ENCODE assay signal across 26 cellular contexts in genomic region chr12:27589419-27589818, GRCh38.
DNase-seq lines count a peak whose midpoint lies in the region; ATAC-seq, FAIRE-seq and TF ChIP-seq lines count a peak whose summit lies in the region.
"Had no signal": no experiment of that assay in that cellular context is flagged by ENCODE, and none has a peak within 500 bp of the region (broad histone marks: within the 10 kb centered on the region; RNA-seq: fewer than 3 reads in every experiment).

No MANE protein-coding gene starts in this region.

- H3K4me3 ChIP-seq in epithelial cell of esophagus (ENCODE audit: low read length) (no peak overlapping the region), keratinocyte (ENCODE audit: control insufficient read depth in 2 of 3, extremely low read depth in 1 of 3, insufficient read depth in 2 of 3, low read depth in 1 of 3, low read length in 3 of 3) (peak overlapping the region in 2 of 3 experiments; percentile 4 to 46), ovary (no peak overlapping the region)
- H3K4me3 ChIP-seq: GM23338, HAP-1 had no signal

- intact Hi-C loops in MCF 10A (cut with micrococcal nuclease) (no loop called here), ovary (cut with DNase I) (no loop called here)

- H3K9ac ChIP-seq in keratinocyte (ENCODE audit: control insufficient read depth, extremely low read depth, insufficient read depth, low read length) = peak overlapping the region; percentile 68

- H3K36me3 Mint-ChIP-seq in MCF 10A (ENCODE audit: insufficient read depth, unreplicated experiment) = peaks cover 5% of the 10 kb centered on the region
- H3K36me3 Mint-ChIP-seq: CD14-positive monocyte had no signal

- POLR2A ChIA-PET in MCF 10A (lab: Yijun Ruan, JAX) = interaction anchor here (0.7 to 2.9 kb wide), 14 partner anchors 9 to 65 kb away, joined by 3 to 30 read pairs (median 6); partner anchors contain the start of gene PPFIBP1

- peak overlapping the region; percentile 86 for H3K27ac Mint-ChIP-seq in MCF 10A (ENCODE audit: low read depth, unreplicated experiment)
- H3K27ac Mint-ChIP-seq: CD14-positive monocyte; CD8-positive, alpha-beta memory T cell; GM23338; HFFc6 had no signal

- no TSS peak for BruUV-seq in MCF 10A (replicated peaks; lab: Mats Ljungman, UMichigan)

- ATAC-seq in GM18520 (IDR thresholded peaks at IDR 0.05; ENCODE audit: unreplicated experiment) = no peak
- ATAC-seq: GM23338 had no signal

- H3K4me2 ChIP-seq in keratinocyte (ENCODE audit: control insufficient read depth, extremely low read depth, insufficient read depth, low read depth, low read length) = peak overlapping the region; percentile 88
- H3K4me2 ChIP-seq: GM23338 had no signal

- WGBS in ovary, 3 donors = 95 to 98% (median 95%) methylated on average over 4 of the region's 4 CpGs

- H3K9me3 ChIP-seq in keratinocyte (ENCODE audit: control insufficient read depth, low read depth, low read length) (no peaks in the 10 kb centered on the region), ovary (no peaks in the 10 kb centered on the region)
- H3K9me3 ChIP-seq: BE2C, HAP-1 had no signal

- H3K4me1 ChIP-seq in keratinocyte (ENCODE audit: control insufficient read depth, extremely low read depth, insufficient read depth, low read length) (peaks cover 65% of the 10 kb centered on the region), ovary (ENCODE audit: insufficient read depth) (peaks cover 8% of the 10 kb centered on the region)

- H3K4me1 Mint-ChIP-seq in MCF 10A (ENCODE audit: insufficient read depth, unreplicated experiment) = peaks cover 72% of the 10 kb centered on the region

- H3K36me3 ChIP-seq in keratinocyte (ENCODE audit: control insufficient read depth in 2 of 2, extremely low read depth in 1 of 2, insufficient read depth in 2 of 2, low read length in 2 of 2) = peaks cover under 1 to 1% of the 10 kb centered on the region in 2 experiments
- H3K36me3 ChIP-seq in ovary = no peaks in the 10 kb centered on the region
- H3K36me3 ChIP-seq: BE2C, HAP-1 had no signal

- H4K20me1 ChIP-seq in keratinocyte (ENCODE audit: control insufficient read depth, extremely low read depth, insufficient read depth, low read length) = no peaks in the 10 kb centered on the region

- H3K27me3 Mint-ChIP-seq in MCF 10A (ENCODE audit: insufficient read depth, unreplicated experiment) = no peaks in the 10 kb centered on the region
- H3K27me3 Mint-ChIP-seq: CD8-positive, alpha-beta memory T cell had no signal

- H3K4me3 Mint-ChIP-seq in MCF 10A (ENCODE audit: unreplicated experiment) = peak overlapping the region; percentile 58
- H3K4me3 Mint-ChIP-seq: CD14-positive monocyte; CD8-positive, alpha-beta memory T cell; GM23338; HFFc6 had no signal

- peak overlapping the region; percentile 96 for H3K27ac ChIP-seq in keratinocyte (ENCODE audit: control insufficient read depth, insufficient read depth, low read length)
- no peak overlapping the region for H3K27ac ChIP-seq in ovary

- H2AFZ ChIP-seq in keratinocyte (ENCODE audit: control insufficient read depth, low read length) = no peak overlapping the region
- H2AFZ ChIP-seq: GM23338 had no signal

- peaks cover 2% of the 10 kb centered on the region for H3K9me1 ChIP-seq in keratinocyte (ENCODE audit: control insufficient read depth, extremely low read depth, insufficient read depth, low read length)

- H3K9me3 Mint-ChIP-seq in MCF 10A (ENCODE audit: unreplicated experiment) = no peaks in the 10 kb centered on the region
- H3K9me3 Mint-ChIP-seq: CD8-positive, alpha-beta memory T cell; GM23338; HFFc6 had no signal

- TF ChIP-seq CTCF in MCF 10A (IDR thresholded peaks at IDR 0.05; ENCODE audit: unreplicated experiment) = no peak
- TF ChIP-seq CTCF in epithelial cell of esophagus (IDR thresholded peaks at IDR 0.05; ENCODE audit: insufficient read depth, low read depth, low read length, missing control alignments) = no peak
- no peak for TF ChIP-seq CTCF in keratinocyte (optimal IDR thresholded peaks at IDR 0.05 in 1 of 3, IDR thresholded peaks at IDR 0.05 in 1 of 3, conservative IDR thresholded peaks at IDR 0.05 in 1 of 3; ENCODE audit: extremely low read depth in 1 of 3, insufficient read depth in 2 of 3, low read length in 3 of 3)
- TF ChIP-seq CTCF in ovary (IDR thresholded peaks at IDR 0.05) = no peak

- dilution Hi-C loops in keratinocyte (cut with MboI; ENCODE audit: extremely low pct_ligation_motif_present, low sequenced_read_pairs) = no loop called here

- TF ChIP-seq EP300 in ovary (IDR thresholded peaks at IDR 0.05) = no peak

- H3K27me3 ChIP-seq in keratinocyte (ENCODE audit: control insufficient read depth, extremely low read depth, insufficient read depth, low read length) (no peaks in the 10 kb centered on the region), ovary (no peaks in the 10 kb centered on the region)
- H3K27me3 ChIP-seq: BE2C had no signal

- FAIRE-seq in keratinocyte (lab: Jason Lieb, UNC) = peak; percentile 96
- FAIRE-seq: GM18507 had no signal

- TF ChIP-seq POLR2A in ovary (IDR thresholded peaks at IDR 0.05) = no peak

- CTCF ChIA-PET in MCF 10A (lab: Yijun Ruan, JAX) = interaction anchor here (0.6 to 1.1 kb wide), 2 partner anchors 14 to 159 kb away, joined by 3 read pairs; no protein-coding TSS in a partner anchor

- peaks cover 39% of the 10 kb centered on the region for H3K79me2 ChIP-seq in keratinocyte (ENCODE audit: control insufficient read depth, insufficient read depth, low read length)

- DNase-seq in MCF 10A (ENCODE audit: unreplicated experiment) (no peak), epithelial cell of esophagus (ENCODE audit: low read depth) (peak; percentile 87), keratinocyte (ENCODE audit: low read depth, low spot score) (no peak), D341Med (ENCODE audit: low spot score) (no peak), NCI-H1105 (lab: John Stamatoyannopoulos, UW) (no peak), ovary (no peak)
- DNase-seq: BE2C; CD8-positive, alpha-beta memory T cell; DMS153; DND-41; HFFc6; IMR-90; KG1; MM.1S; NCI-H1417; NCI-H1694; NCI-H2029 treated with DMSO at 0.1 percent for 48 hours; NCI-H2227 treated with DMSO at 0.1 percent for 48 hours; NCI-H526 treated with DMSO at 0.1 percent for 48 hours; RPMI8226; SHP77 treated with DMSO at 0.1 percent for 48 hours had no signal

Comparison
In these comparisons a context has a peak if more than half of its experiments do, and no peak if none do; other contexts are left out.
1. H3K4me3 ChIP-seq: peak in keratinocyte (2 of 3); none in epithelial cell of esophagus (single experiment) and ovary (single experiment).